Comparison of ENCODE assay signal across 20 cellular contexts in genomic region chr21:32207096-32207716, GRCh38.
DNase-seq lines count a peak whose midpoint lies in the region; TF ChIP-seq lines count a peak whose summit lies in the region.
"Had no signal": no experiment of that assay in that cellular context is flagged by ENCODE, and none has a peak within 500 bp of the region (broad histone marks: within the 10 kb centered on the region; RNA-seq: fewer than 3 reads in every experiment).

No MANE protein-coding gene starts in this region.

- no peaks in the 10 kb centered on the region for H4K20me1 ChIP-seq in SK-N-SH (ENCODE audit: insufficient read depth)

- H3K27me3 Mint-ChIP-seq in activated naive CD8-positive, alpha-beta T cell treated with anti-CD3 and anti-CD28 coated beads for 36 hours = no peaks in the 10 kb centered on the region

- H3K36me3 ChIP-seq in A673 (ENCODE audit: insufficient read depth, low read length, poor library complexity, severe bottlenecking) (no peaks in the 10 kb centered on the region), HEK293 (ENCODE audit: control insufficient read depth in 2 of 2, insufficient read depth in 1 of 2, low read length in 2 of 2) (no peaks in the 10 kb centered on the region), SK-N-SH (replicated peaks in 1 of 2; ENCODE audit: control insufficient read depth in 1 of 2, insufficient read depth in 2 of 2, low read length in 1 of 2) (no peaks in the 10 kb centered on the region), H7 (replicated peaks; ENCODE audit: control insufficient read depth, insufficient read depth, low read length) (no peaks in the 10 kb centered on the region)

- H3K9me3 Mint-ChIP-seq in activated naive CD8-positive, alpha-beta T cell treated with anti-CD3 and anti-CD28 coated beads for 36 hours = peaks cover 2% of the 10 kb centered on the region
- H3K9me3 Mint-ChIP-seq: activated naive CD4-positive, alpha-beta T cell treated with anti-CD3 and anti-CD28 coated beads, Interleukin-2, amount 50 U/mL, for 72 hours had no signal

- TF ChIP-seq CTCF in A673 (conservative IDR thresholded peaks at IDR 0.05; ENCODE audit: low read depth, low read length) = no peak
- no peak for TF ChIP-seq CTCF in HEK293 (tag by site-specific recombination; IDR thresholded peaks at IDR 0.05)
- no peak for TF ChIP-seq CTCF in SK-N-SH (IDR thresholded peaks at IDR 0.05)
- TF ChIP-seq CTCF in GM20000 (IDR thresholded peaks at IDR 0.05; ENCODE audit: extremely low read depth, missing control alignments) = no peak

- no peaks in the 10 kb centered on the region for H3K36me3 Mint-ChIP-seq in activated naive CD8-positive, alpha-beta T cell treated with anti-CD3 and anti-CD28 coated beads for 36 hours
- H3K36me3 Mint-ChIP-seq: activated naive CD4-positive, alpha-beta T cell treated with anti-CD3 and anti-CD28 coated beads, Interleukin-2, amount 50 U/mL, for 72 hours; CD4-positive, CD25-positive, alpha-beta regulatory T cell had no signal

- intact Hi-C loops in A673 (cut with micrococcal nuclease; ENCODE audit: unreplicated experiment) = no loop called here

- H3K27ac Mint-ChIP-seq in activated naive CD8-positive, alpha-beta T cell treated with anti-CD3 and anti-CD28 coated beads for 36 hours = no peak overlapping the region
- H3K27ac Mint-ChIP-seq: activated B cell treated with CpG ODN at 0.5 μM for 24 hours; activated CD8-positive, alpha-beta T cell treated with anti-CD3 and anti-CD28 coated beads, Interleukin-2, amount 10 ng/mL, durations not matched to agents 7 days and 5 days; activated naive CD4-positive, alpha-beta T cell treated with anti-CD3 and anti-CD28 coated beads, Interleukin-2, amount 50 U/mL, for 72 hours; activated T-cell treated with anti-CD3 and anti-CD28 coated beads, Interleukin-2, amount 50 U/mL, for 72 hours; effector memory CD8-positive, alpha-beta T cell; HFFc6 had no signal

- H3K4me3 ChIP-seq in A673 (ENCODE audit: low read depth, low read length, poor library complexity, severe bottlenecking) (no peak overlapping the region), HEK293 (ENCODE audit: low read depth, low read length) (no peak overlapping the region), SK-N-SH (ENCODE audit: low read depth in 2 of 2, low read length in 1 of 2) (no peak overlapping the region; a peak in 1 of 4 replicates), H7 (ENCODE audit: insufficient read depth, low read depth, low read length) (no peak overlapping the region)
- H3K4me3 ChIP-seq: smooth muscle cell had no signal

- H3K9ac ChIP-seq in SK-N-SH = no peak overlapping the region

- peak in 1 of 2 experiments; percentile 71; a peak in 2 of 4 replicates for TF ChIP-seq EP300 in SK-N-SH (IDR thresholded peaks at IDR 0.05; ENCODE audit: borderline replicate concordance in 1 of 2, low read depth in 1 of 2, low read length in 1 of 2)

- H3K79me2 ChIP-seq in SK-N-SH (ENCODE audit: insufficient read depth) = no peaks in the 10 kb centered on the region

- no TSS peak for BruUV-seq in A673 (replicated peaks; lab: Mats Ljungman, UMichigan)

- no peaks in the 10 kb centered on the region for H3K4me1 ChIP-seq in A673 (ENCODE audit: insufficient read depth, low read length, poor library complexity, severe bottlenecking)
- no peaks in the 10 kb centered on the region for H3K4me1 ChIP-seq in HEK293 (ENCODE audit: control insufficient read depth, insufficient read depth, low read length)
- H3K4me1 ChIP-seq in SK-N-SH (ENCODE audit: control insufficient read depth in 1 of 2, insufficient read depth in 2 of 2, low read depth in 1 of 2, low read length in 1 of 2) = peaks cover 0 to 25% of the 10 kb centered on the region in 2 experiments; a peak in 2 of 4 replicates

- POLR2A ChIA-PET in A673 (lab: Charles Lee; ENCODE audit: low non-redundant PET) = no interaction called here
- POLR2A ChIA-PET in HEK293 (lab: Yijun Ruan, JAX) = no interaction called here
- POLR2A ChIA-PET in SK-N-SH (lab: Yijun Ruan, JAX) = no interaction called here

- no peak overlapping the region for H3K4me3 Mint-ChIP-seq in activated naive CD8-positive, alpha-beta T cell treated with anti-CD3 and anti-CD28 coated beads for 36 hours
- H3K4me3 Mint-ChIP-seq: activated B cell treated with CpG ODN at 0.5 μM for 24 hours; activated CD8-positive, alpha-beta T cell treated with anti-CD3 and anti-CD28 coated beads, Interleukin-2, amount 10 ng/mL, durations not matched to agents 7 days and 5 days; activated T-cell treated with anti-CD3 and anti-CD28 coated beads, Interleukin-2, amount 50 U/mL, for 72 hours; CD4-positive, CD25-positive, alpha-beta regulatory T cell; effector memory CD8-positive, alpha-beta T cell; HFFc6 had no signal

- 14% methylated on average over 7 of the region's 7 CpGs for WGBS in SK-N-SH (ENCODE audit: low lambda C conversion rate)

- TF ChIP-seq RAD21 in SK-N-SH (IDR thresholded peaks at IDR 0.05; ENCODE audit: low read length) = peak; percentile 24; the same call in 1 of the 2 replicates

- H3K9me3 ChIP-seq in A673 (ENCODE audit: low read depth, low read length, poor library complexity, severe bottlenecking) (no peaks in the 10 kb centered on the region), HEK293 (ENCODE audit: control insufficient read depth, insufficient read depth, low read depth, low read length) (no peaks in the 10 kb centered on the region), SK-N-SH (no peaks in the 10 kb centered on the region)

- H3K27me3 ChIP-seq in A673 (replicated peaks; ENCODE audit: insufficient read depth, low read depth, low read length, poor library complexity) = no peaks in the 10 kb centered on the region
- H3K27me3 ChIP-seq in SK-N-SH (ENCODE audit: insufficient read depth) = no peaks in the 10 kb centered on the region
- H3K27me3 ChIP-seq in H7 (ENCODE audit: control insufficient read depth, insufficient read depth, low read length) = no peaks in the 10 kb centered on the region

- H3F3A ChIP-seq in SK-N-SH (replicated peaks; ENCODE audit: insufficient read depth) = no peaks in the 10 kb centered on the region

- no peak overlapping the region for H2AFZ ChIP-seq in SK-N-SH (ENCODE audit: low read depth)

- CTCF ChIA-PET in A673 (lab: Charles Lee) (no interaction called here), HEK293 (lab: Yijun Ruan, JAX) (interaction anchor here (0.6 kb wide), 3 partner anchors 12 to 299 kb away, joined by 3 to 4 read pairs (median 3); no protein-coding TSS in a partner anchor), SK-N-SH (lab: Yijun Ruan, JAX) (interaction anchor here (0.7 to 3.9 kb wide), 6 partner anchors 11 to 341 kb away, joined by 3 to 18 read pairs (median 4); no protein-coding TSS in a partner anchor)

- H3K9me2 ChIP-seq in SK-N-SH = no peaks in the 10 kb centered on the region

- H3K4me1 Mint-ChIP-seq in activated naive CD8-positive, alpha-beta T cell treated with anti-CD3 and anti-CD28 coated beads for 36 hours = peaks cover 3% of the 10 kb centered on the region
- H3K4me1 Mint-ChIP-seq: activated B cell treated with CpG ODN at 0.5 μM for 24 hours; CD4-positive, CD25-positive, alpha-beta regulatory T cell had no signal

- H3K27ac ChIP-seq in A673 (ENCODE audit: low read depth, low read length, poor library complexity, severe bottlenecking) = no peak overlapping the region
- H3K27ac ChIP-seq in HEK293 (ENCODE audit: extremely low read depth, low read depth, low read length) = no peak overlapping the region
- H3K27ac ChIP-seq in SK-N-SH (ENCODE audit: low read depth in 2 of 2, low read length in 1 of 2) = peak overlapping the region in 1 of 2 experiments; percentile 92; a peak in 2 of 4 replicates
- H3K27ac ChIP-seq: HL-60 had no signal

- no peak overlapping the region for H3K4me2 ChIP-seq in SK-N-SH
- H3K4me2 ChIP-seq: smooth muscle cell had no signal

- peak; percentile 7 for DNase-seq in A673 (ENCODE audit: low spot score)
- DNase-seq in NCI-H2227 treated with DMSO at 0.1 percent for 48 hours (lab: John Stamatoyannopoulos, UW) = peak; percentile 16
- peak; percentile 76 for DNase-seq in SK-N-SH
- no peak for DNase-seq in T-helper 1 cell
- DNase-seq in H7 = no peak
- no peak for DNase-seq in activated naive CD8-positive, alpha-beta T cell treated with anti-CD3 and anti-CD28 coated beads for 36 hours
- DNase-seq in GM20000 (ENCODE audit: low spot score) = no peak
- DNase-seq: activated B cell treated with CpG ODN at 0.5 μM for 24 hours; activated CD8-positive, alpha-beta T cell treated with anti-CD3 and anti-CD28 coated beads, Interleukin-2, amount 10 ng/mL, durations not matched to agents 7 days and 5 days; activated T-cell treated with anti-CD3 and anti-CD28 coated beads, Interleukin-2, amount 50 U/mL, for 72 hours; CD4-positive, CD25-positive, alpha-beta regulatory T cell; effector memory CD8-positive, alpha-beta T cell; HFFc6; NCI-H226; OCI-M1; SIG-M5 had no signal

TF ChIP-seq in HEK293, 187 proteins besides CTCF, POLR2A, EP300 and RAD21 (continues in another document):
- TF ChIP-seq ZFP41 (tag by site-specific recombination; IDR thresholded peaks at IDR 0.05; ENCODE audit: borderline replicate concordance) (no peak), ZNF792 (tag by site-specific recombination; IDR thresholded peaks at IDR 0.05) (no peak), GLI4 (tag by site-specific recombination; IDR thresholded peaks at IDR 0.05) (no peak), ZNF514 (tag by site-specific recombination; IDR thresholded peaks at IDR 0.05) (no peak)

TF ChIP-seq in SK-N-SH, 30 proteins besides CTCF, POLR2A, EP300 and RAD21 (continues in another document):
- no peak for TF ChIP-seq NRF1 (IDR thresholded peaks at IDR 0.05; ENCODE audit: low read depth, low read length)
- peak; percentile 76; the same call in 1 of the 2 replicates for TF ChIP-seq RCOR1 (IDR thresholded peaks at IDR 0.05; ENCODE audit: low read length)
- no peak for TF ChIP-seq FOSL2 (IDR thresholded peaks at IDR 0.05; ENCODE audit: borderline replicate concordance, low read depth)
- no peak for TF ChIP-seq RXRA (IDR thresholded peaks at IDR 0.05; ENCODE audit: borderline replicate concordance, low read depth)
- no peak for TF ChIP-seq TEAD4 (IDR thresholded peaks at IDR 0.05; ENCODE audit: borderline replicate concordance, insufficient read depth)
- TF ChIP-seq FOXJ3 (CRISPR knock-in tag; IDR thresholded peaks at IDR 0.05) = 0 out of 2 replicates have a peak, but pooled peaks have one; percentile 65
- TF ChIP-seq MXI1 (IDR thresholded peaks at IDR 0.05; ENCODE audit: low read depth, low read length) = peak; percentile 23; the same call in 1 of the 2 replicates
- no peak for TF ChIP-seq USF2 (IDR thresholded peaks at IDR 0.05; ENCODE audit: borderline replicate concordance, low read depth, low read length)

Comparison
In these comparisons a context has a peak if more than half of its experiments do, and no peak if none do; other contexts are left out.
1. DNase-seq: peak in A673 (single experiment), NCI-H2227 treated with DMSO at 0.1 percent for 48 hours (single experiment) and SK-N-SH (single experiment); none in T-helper 1 cell (0 of 5), H7 (single experiment), activated naive CD8-positive, alpha-beta T cell treated with anti-CD3 and anti-CD28 coated beads for 36 hours (single experiment) and GM20000 (single experiment).